Comparison of ENCODE assay signal across 13 cellular contexts in genomic region chr19:40921005-40921897, GRCh38. TPM values are rescaled to one million over a fixed set of nuclear protein-coding genes. Genes with fewer than 3 reads are reported as not detected.
DNase-seq lines count a peak whose midpoint lies in the region; ATAC-seq, FAIRE-seq and TF ChIP-seq lines count a peak whose summit lies in the region.
"Had no signal": no experiment of that assay in that cellular context is flagged by ENCODE, and none has a peak within 500 bp of the region (broad histone marks: within the 10 kb centered on the region; RNA-seq: fewer than 3 reads in every experiment).

No MANE protein-coding gene starts in this region.

- POLR2A ChIA-PET in A549 (lab: Yijun Ruan, JAX) = no interaction called here

- peak overlapping the region; percentile 67 for H3K4me2 ChIP-seq in A549

- TF ChIP-seq RAD21 in A549 (conservative IDR thresholded peaks at IDR 0.05 in 1 of 2, IDR thresholded peaks at IDR 0.05 in 1 of 2) = peak; percentile 35 to 76; a peak in 4 of 5 replicates

- DNase-seq in A549 (ENCODE audit: low read depth in 1 of 2, low spot score in 1 of 2) = peak; percentile 98 to 100
- DNase-seq in HTR-8/SVneo (ENCODE audit: insufficient read length, low spot score) = no peak
- DNase-seq in SW480 (ENCODE audit: low spot score) = peak; percentile 32
- peak; percentile 79 to 92 (median 91) for DNase-seq in right lobe of liver
- no peak for DNase-seq in 8988T
- DNase-seq in Ammon's horn (ENCODE audit: low spot score) = no peak
- DNase-seq in BE2C = no peak
- DNase-seq in activated naive CD4-positive, alpha-beta T cell treated with anti-CD3 and anti-CD28 coated beads for 36 hours = no peak
- DNase-seq: amygdala, NCI-H1092 treated with DMSO at 0.1 percent for 48 hours, T-helper 17 cell had no signal

- 0% methylated on average over 9 of the region's 9 CpGs for WGBS in A549 (ENCODE audit: missing lambda C conversion rate)
- 17% methylated on average over 4 of the region's 9 CpGs for WGBS in right lobe of liver (ENCODE audit: insufficient coverage, low coverage, low lambda C conversion rate, missing lambda C conversion rate)

- no peak overlapping the region for H3K4me3 Mint-ChIP-seq in activated naive CD4-positive, alpha-beta T cell treated with anti-CD3 and anti-CD28 coated beads for 36 hours
- H3K4me3 Mint-ChIP-seq: nephron; stimulated activated effector memory CD8-positive, alpha-beta T cell treated with anti-CD3 and anti-CD28 coated beads, Interleukin-12 subunit alpha, Interleukin-12 subunit beta, amount 100 ng/mL, for 72 hours; T-helper 17 cell had no signal

- no peak overlapping the region for H3K27ac Mint-ChIP-seq in activated naive CD4-positive, alpha-beta T cell treated with anti-CD3 and anti-CD28 coated beads for 36 hours
- H3K27ac Mint-ChIP-seq: stimulated activated effector memory CD8-positive, alpha-beta T cell treated with anti-CD3 and anti-CD28 coated beads, Interleukin-12 subunit alpha, Interleukin-12 subunit beta, amount 100 ng/mL, for 72 hours; T-helper 17 cell had no signal

- intact Hi-C loops in right lobe of liver (cut with DNase I) = no loop called here
- intact Hi-C loops in activated naive CD4-positive, alpha-beta T cell treated with anti-CD3 and anti-CD28 coated beads for 36 hours (cut with micrococcal nuclease) = no loop called here

- H3K4me3 ChIP-seq in A549 (no peak overlapping the region), right lobe of liver (no peak overlapping the region), BE2C (ENCODE audit: low read depth, low read length) (no peak overlapping the region)

- H3K9me3 ChIP-seq in A549 (peaks cover 49% of the 10 kb centered on the region), right lobe of liver (no peaks in the 10 kb centered on the region), BE2C (no peaks in the 10 kb centered on the region)

- TF ChIP-seq CTCF in A549 (IDR thresholded peaks at IDR 0.05) (peak; percentile 28; the same call in 2 of the 3 replicates), right lobe of liver (IDR thresholded peaks at IDR 0.05) (no peak), BE2C (IDR thresholded peaks at IDR 0.05; ENCODE audit: low read depth, low read length) (no peak)

- TF ChIP-seq POLR2A in A549 (IDR thresholded peaks at IDR 0.05; ENCODE audit: low read length) (no peak), right lobe of liver (IDR thresholded peaks at IDR 0.05) (no peak)

- H3K36me3 ChIP-seq in right lobe of liver (no peaks in the 10 kb centered on the region), BE2C (no peaks in the 10 kb centered on the region)

- ATAC-seq in A549 (peak; percentile 94 to 96), right lobe of liver (peak; percentile 74 to 85 (median 82))
- ATAC-seq: stimulated activated effector memory CD8-positive, alpha-beta T cell treated with anti-CD3 and anti-CD28 coated beads, Interleukin-12 subunit alpha, Interleukin-12 subunit beta, amount 100 ng/mL, for 72 hours; T-helper 17 cell had no signal

- peak; percentile 96 to 97 for TF ChIP-seq EP300 in A549 (IDR thresholded peaks at IDR 0.05)

- peaks cover 1% of the 10 kb centered on the region for H3K36me3 Mint-ChIP-seq in activated naive CD4-positive, alpha-beta T cell treated with anti-CD3 and anti-CD28 coated beads for 36 hours (ENCODE audit: low read depth)
- H3K36me3 Mint-ChIP-seq: stimulated activated effector memory CD8-positive, alpha-beta T cell treated with anti-CD3 and anti-CD28 coated beads, Interleukin-12 subunit alpha, Interleukin-12 subunit beta, amount 100 ng/mL, for 72 hours had no signal

- no peaks in the 10 kb centered on the region for H3K4me1 Mint-ChIP-seq in activated naive CD4-positive, alpha-beta T cell treated with anti-CD3 and anti-CD28 coated beads for 36 hours (ENCODE audit: low read depth)
- H3K4me1 Mint-ChIP-seq: stimulated activated effector memory CD8-positive, alpha-beta T cell treated with anti-CD3 and anti-CD28 coated beads, Interleukin-12 subunit alpha, Interleukin-12 subunit beta, amount 100 ng/mL, for 72 hours; T-helper 17 cell had no signal

- peak; percentile 100 for FAIRE-seq in A549 (lab: Jason Lieb, UNC)
- FAIRE-seq in HTR-8/SVneo (lab: Jason Lieb, UNC) = peak; percentile 20

- H3K27ac ChIP-seq in A549 (peak overlapping the region; percentile 78 to 81), right lobe of liver (peak overlapping the region in 2 of 3 donors; percentile 56 to 84)

- CTCF ChIA-PET in A549 (lab: Yijun Ruan, JAX) = interaction anchor here (0.9 to 2.2 kb wide), 8 partner anchors 13 to 258 kb away, joined by 3 to 7 read pairs (median 4); no protein-coding TSS in a partner anchor
- CTCF ChIA-PET in activated naive CD4-positive, alpha-beta T cell treated with anti-CD3 and anti-CD28 coated beads for 36 hours (lab: Charles Lee) = interaction anchor here (0.7 kb wide), 1 partner anchor 97 kb away, joined by 3 read pairs; no protein-coding TSS in a partner anchor

- no peaks in the 10 kb centered on the region for H3K27me3 Mint-ChIP-seq in activated naive CD4-positive, alpha-beta T cell treated with anti-CD3 and anti-CD28 coated beads for 36 hours (ENCODE audit: low read depth)

- H3K9me3 Mint-ChIP-seq in activated naive CD4-positive, alpha-beta T cell treated with anti-CD3 and anti-CD28 coated beads for 36 hours = peaks cover 28% of the 10 kb centered on the region

- H3K4me1 ChIP-seq in A549 (peaks cover 47% of the 10 kb centered on the region), right lobe of liver (peaks cover 0 to 24% (median 11%) of the 10 kb centered on the region in 4 donors), BE2C (no peaks in the 10 kb centered on the region)

- no peaks in the 10 kb centered on the region for H3K27me3 ChIP-seq in right lobe of liver
- peaks cover 21% of the 10 kb centered on the region; the same call in 1 of the 2 replicates for H3K27me3 ChIP-seq in BE2C

TF ChIP-seq in A549, 52 proteins besides CTCF, POLR2A, EP300 and RAD21 (continues in another document):
- peak; percentile 43; the same call in 1 of the 2 replicates for TF ChIP-seq E2F6 (IDR thresholded peaks at IDR 0.05; ENCODE audit: borderline replicate concordance, low read depth)
- 0 out of 2 replicates have a peak, but pooled peaks have one; percentile 65 for TF ChIP-seq HEYL (CRISPR knock-in tag; IDR thresholded peaks at IDR 0.05)
- TF ChIP-seq EHF (CRISPR knock-in tag; IDR thresholded peaks at IDR 0.05) = no peak
- no peak for TF ChIP-seq FOSB (CRISPR knock-in tag; IDR thresholded peaks at IDR 0.05)
- peak; percentile 100 for TF ChIP-seq GATA3 (IDR thresholded peaks at IDR 0.05; ENCODE audit: borderline replicate concordance)
- no peak; the same call in 1 of the 2 replicates for TF ChIP-seq BHLHE40 (IDR thresholded peaks at IDR 0.05; ENCODE audit: low read depth, low read length)
- TF ChIP-seq RCOR1 (IDR thresholded peaks at IDR 0.05; ENCODE audit: low read depth, low read length) = no peak
- no peak for TF ChIP-seq CBX2 (IDR thresholded peaks at IDR 0.05; ENCODE audit: borderline replicate concordance, low read depth)
- peak; percentile 98 for TF ChIP-seq ZFP36 (IDR thresholded peaks at IDR 0.05; ENCODE audit: borderline replicate concordance, partially characterized antibody)
- TF ChIP-seq, protein P1, sequence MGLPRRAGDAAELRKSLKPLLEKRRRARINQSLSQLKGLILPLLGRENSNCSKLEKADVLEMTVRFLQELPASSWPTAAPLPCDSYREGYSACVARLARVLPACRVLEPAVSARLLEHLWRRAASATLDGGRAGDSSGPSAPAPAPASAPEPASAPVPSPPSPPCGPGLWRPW (IDR thresholded peaks at IDR 0.05) = peak; percentile 88
- peak; percentile 93; the same call in 1 of the 2 replicates for TF ChIP-seq HOXB13 (CRISPR knock-in tag; IDR thresholded peaks at IDR 0.05; ENCODE audit: low read depth)
- peak; percentile 85 to 91 for TF ChIP-seq CEBPB (IDR thresholded peaks at IDR 0.05)
- TF ChIP-seq POLR2AphosphoS2 (conservative IDR thresholded peaks at IDR 0.05; ENCODE audit: low read length) = no peak
- peak; percentile 71 for TF ChIP-seq ATOH8 (CRISPR knock-in tag; IDR thresholded peaks at IDR 0.05; ENCODE audit: low read depth)
- TF ChIP-seq NR3C1 (IDR thresholded peaks at IDR 0.05) = peak; percentile 34; the same call in 1 of the 3 replicates
- peak; percentile 100 for TF ChIP-seq JUN (IDR thresholded peaks at IDR 0.05)
- TF ChIP-seq KDM1A (IDR thresholded peaks at IDR 0.05; ENCODE audit: low read depth) = no peak
- TF ChIP-seq CHD4 (IDR thresholded peaks at IDR 0.05; ENCODE audit: borderline replicate concordance) = no peak

RNA-seq across cellular contexts. Expression of gene CYP2A7, which starts 39.2 kb away (rescaled TPM):
- not detected in 2 replicates for polyA plus RNA-seq in A549 (2011; rRNA removed)
- not detected in 2 replicates for polyA plus RNA-seq in A549 (2012; cell fraction: cytosol; rRNA removed)
- polyA plus RNA-seq in A549 (2012; cell fraction: nucleus; rRNA removed) = not detected in 2 replicates
- polyA plus RNA-seq in A549 (2017; fragmentation: RNase III; extraction: RNeasy Plus Mini Kit Qiagen cat#74134 plus additional on column Dnase treatment) = not detected in 3 replicates
- not detected in 2 replicates for polyA minus RNA-seq in A549 (2011; rRNA and poly(A)+ RNA removed)
- 1,000 to 10,000 TPM in 1 of 6 experiments, 100 to 1,000 TPM in 2, 10 to 100 TPM in 1, 1 to 10 TPM in 2; 2.5 to 2,068 (median 134) TPM for total RNA-seq in right lobe of liver
- not detected for polyA plus RNA-seq in BE2C (2012; ENCODE audit: insufficient read depth, insufficient read length, low read depth)
- not detected for total RNA-seq in activated naive CD4-positive, alpha-beta T cell treated with anti-CD3 and anti-CD28 coated beads for 36 hours
- total RNA-seq: T-helper 17 cell had no signal

Comparison
In these comparisons a context has a peak if more than half of its experiments do, and no peak if none do; other contexts are left out.
1. DNase-seq: peak in A549 (2 of 2), SW480 (single experiment) and right lobe of liver (3 of 3); none in HTR-8/SVneo (single experiment), 8988T (single experiment), Ammon's horn (single experiment), BE2C (single experiment) and activated naive CD4-positive, alpha-beta T cell treated with anti-CD3 and anti-CD28 coated beads for 36 hours (single experiment).